ENCODE assay signal across 10 cellular contexts in the genomic region with DNA sequence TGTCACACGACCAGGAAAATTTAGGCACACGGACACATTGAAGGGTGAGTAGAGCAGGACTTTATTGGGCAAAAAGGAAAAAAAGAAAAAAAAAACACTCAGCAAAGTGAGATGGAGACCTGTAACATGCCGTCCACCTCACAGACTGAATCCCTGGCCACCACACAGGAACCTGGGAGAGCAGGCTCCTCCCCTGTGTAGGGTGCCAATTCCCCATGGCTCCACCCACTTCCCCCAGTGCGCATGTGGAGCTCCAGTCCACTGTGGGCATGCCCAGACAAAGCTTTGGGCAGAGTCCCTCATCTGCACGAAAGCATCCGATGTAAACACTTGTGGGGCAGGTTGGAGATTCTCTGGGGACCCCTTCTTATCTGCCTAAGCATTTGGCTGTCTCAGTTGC. TPM values are rescaled to one million over a fixed set of nuclear protein-coding genes. Genes with fewer than 3 reads are reported as not detected.
DNase-seq lines count a peak whose midpoint lies in the region; ATAC-seq, FAIRE-seq and TF ChIP-seq lines count a peak whose summit lies in the region.
"Had no signal": no experiment of that assay in that cellular context is flagged by ENCODE, and none has a peak within 500 bp of the region (broad histone marks: within the 10 kb centered on the region; RNA-seq: fewer than 3 reads in every experiment).

No MANE protein-coding gene starts in this region.

- CTCF ChIA-PET in A673 (lab: Charles Lee): no interaction called here
- CTCF ChIA-PET in endothelial cell of umbilical vein (lab: Charles Lee): no interaction called here

- dilution Hi-C loops in endothelial cell of umbilical vein (cut with MboI; ENCODE audit: extremely low pct_ligation_motif_present, low sequenced_read_pairs): no loop called here

- H3K4me2 ChIP-seq in endothelial cell of umbilical vein (ENCODE audit: insufficient read depth, low read length): no peak overlapping the region

- DNase-seq in A673 (ENCODE audit: low spot score) (peak; percentile 53), GM06990 (ENCODE audit: extremely low read depth, insufficient read length) (peak; percentile 17), NCI-H226 (peak; percentile 19), endothelial cell of umbilical vein (ENCODE audit: low read depth, low spot score) (no peak), GM10266 (ENCODE audit: extremely low spot score) (no peak), cerebellar nuclear complex (lab: John Stamatoyannopoulos, UW) (no peak), foreskin melanocyte (no peak)
- DNase-seq: effector CD4-positive, alpha-beta T cell had no signal

- no peaks in the 10 kb centered on the region for H3K79me2 ChIP-seq in endothelial cell of umbilical vein (ENCODE audit: control insufficient read depth, insufficient read depth, low read length)

- H3K27ac ChIP-seq in A673 (ENCODE audit: low read depth, low read length, poor library complexity, severe bottlenecking): no peak overlapping the region
- no peak overlapping the region for H3K27ac ChIP-seq in endothelial cell of umbilical vein (ENCODE audit: insufficient read depth, low read depth, low read length)

- H4K20me1 ChIP-seq in endothelial cell of umbilical vein (replicated peaks; ENCODE audit: control insufficient read depth, extremely low read depth, insufficient read depth, low read length): no peaks in the 10 kb centered on the region

- no peak overlapping the region for H3K4me3 ChIP-seq in A673 (ENCODE audit: low read depth, low read length, poor library complexity, severe bottlenecking)
- no peak overlapping the region for H3K4me3 ChIP-seq in GM06990 (replicated peaks; ENCODE audit: low read depth, low read length)
- no peak overlapping the region for H3K4me3 ChIP-seq in endothelial cell of umbilical vein (replicated peaks in 1 of 3; ENCODE audit: insufficient read depth in 1 of 3, low read depth in 1 of 3, low read length in 3 of 3)
- H3K4me3 ChIP-seq: lung had no signal

- H3K9ac ChIP-seq in endothelial cell of umbilical vein (replicated peaks; ENCODE audit: extremely low read depth, insufficient read depth, low read length): no peak overlapping the region

- no peak overlapping the region for H2AFZ ChIP-seq in endothelial cell of umbilical vein (ENCODE audit: low read depth, low read length)

- intact Hi-C loops in A673 (cut with micrococcal nuclease; ENCODE audit: unreplicated experiment) (no loop called here), endothelial cell of umbilical vein (cut with micrococcal nuclease) (no loop called here)

- TF ChIP-seq CTCF in A673 (conservative IDR thresholded peaks at IDR 0.05; ENCODE audit: low read depth, low read length): no peak
- TF ChIP-seq CTCF in GM06990 (IDR thresholded peaks at IDR 0.05; ENCODE audit: insufficient read depth, low read length, poor library complexity, severe bottlenecking): no peak
- no peak for TF ChIP-seq CTCF in endothelial cell of umbilical vein (IDR thresholded peaks at IDR 0.05; ENCODE audit: extremely low read depth in 1 of 2, insufficient read depth in 1 of 2, low read depth in 1 of 2, low read length in 2 of 2)
- no peak for TF ChIP-seq CTCF in GM10266 (IDR thresholded peaks at IDR 0.05; ENCODE audit: control insufficient read depth, insufficient read depth, low read depth, missing control alignments)

- H3K36me3 ChIP-seq in A673 (ENCODE audit: insufficient read depth, low read length, poor library complexity, severe bottlenecking) (no peaks in the 10 kb centered on the region), GM06990 (ENCODE audit: control insufficient read depth, insufficient read depth, low read length) (no peaks in the 10 kb centered on the region), endothelial cell of umbilical vein (ENCODE audit: control insufficient read depth in 2 of 2, extremely low read depth in 1 of 2, insufficient read depth in 2 of 2, low read length in 2 of 2) (no peaks in the 10 kb centered on the region)

- BruUV-seq in A673 (replicated peaks; lab: Mats Ljungman, UMichigan) (no TSS peak), endothelial cell of umbilical vein (replicated peaks; lab: Mats Ljungman, UMichigan) (no TSS peak)

- POLR2A ChIA-PET in A673 (lab: Charles Lee; ENCODE audit: low non-redundant PET) (interaction anchor here (0.7 kb wide), 1 partner anchor 631 kb away, joined by 5 read pairs; no protein-coding TSS in a partner anchor), endothelial cell of umbilical vein (lab: Charles Lee) (no interaction called here)

- H3K27me3 ChIP-seq in A673 (replicated peaks; ENCODE audit: insufficient read depth, low read depth, low read length, poor library complexity): no peaks in the 10 kb centered on the region
- no peaks in the 10 kb centered on the region for H3K27me3 ChIP-seq in GM06990 (replicated peaks; ENCODE audit: control insufficient read depth, insufficient read depth, low read length)
- no peaks in the 10 kb centered on the region for H3K27me3 ChIP-seq in endothelial cell of umbilical vein (ENCODE audit: control insufficient read depth in 2 of 2, insufficient read depth in 2 of 2, low read length in 2 of 2)

- no peak for TF ChIP-seq POLR2A in endothelial cell of umbilical vein (IDR thresholded peaks at IDR 0.05; ENCODE audit: low read depth, low read length)

- no peaks in the 10 kb centered on the region for H3K9me1 ChIP-seq in endothelial cell of umbilical vein (replicated peaks; ENCODE audit: control insufficient read depth, extremely low read depth, insufficient read depth, low read length)

- H3K9me3 ChIP-seq in A673 (ENCODE audit: low read depth, low read length, poor library complexity, severe bottlenecking) (no peaks in the 10 kb centered on the region), endothelial cell of umbilical vein (replicated peaks; ENCODE audit: control insufficient read depth, insufficient read depth, low read length) (no peaks in the 10 kb centered on the region)

- peak; percentile 48 for FAIRE-seq in endothelial cell of umbilical vein (lab: Jason Lieb, UNC)

- H3K4me1 ChIP-seq in A673 (ENCODE audit: insufficient read depth, low read length, poor library complexity, severe bottlenecking): peaks cover 11% of the 10 kb centered on the region
- peaks cover 9% of the 10 kb centered on the region for H3K4me1 ChIP-seq in endothelial cell of umbilical vein (ENCODE audit: control insufficient read depth, extremely low read depth, insufficient read depth, low read length)

- no peak for ATAC-seq in GM19328 (IDR thresholded peaks at IDR 0.05; ENCODE audit: unreplicated experiment)

TF ChIP-seq in endothelial cell of umbilical vein, 7 proteins besides CTCF, POLR2A, EP300 and RAD21:
- TF ChIP-seq POLR2AphosphoS5 (IDR thresholded peaks at IDR 0.05; ENCODE audit: insufficient read depth, low read depth, low read length): no peak
- TF ChIP-seq EZH2 (IDR thresholded peaks at IDR 0.05; ENCODE audit: borderline replicate concordance, low read depth, low read length, severe bottlenecking): no peak
- no peak for TF ChIP-seq JUN (IDR thresholded peaks at IDR 0.05; ENCODE audit: borderline replicate concordance, insufficient read depth, insufficient read length, low read depth)
- TF ChIP-seq, protein P1, sequence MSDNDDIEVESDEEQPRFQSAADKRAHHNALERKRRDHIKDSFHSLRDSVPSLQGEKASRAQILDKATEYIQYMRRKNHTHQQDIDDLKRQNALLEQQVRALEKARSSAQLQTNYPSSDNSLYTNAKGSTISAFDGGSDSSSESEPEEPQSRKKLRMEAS (IDR thresholded peaks at IDR 0.05; ENCODE audit: insufficient read depth, insufficient read length): no peak
- TF ChIP-seq MYC (IDR thresholded peaks at IDR 0.05; ENCODE audit: low read depth, low read length): no peak
- TF ChIP-seq FOS (IDR thresholded peaks at IDR 0.05; ENCODE audit: borderline replicate concordance, insufficient read depth, low read length): no peak
- TF ChIP-seq GATA2 (IDR thresholded peaks at IDR 0.05; ENCODE audit: insufficient read depth, insufficient read length, low read depth, low read length): no peak

RNA-seq across cellular contexts. Expression of a gene that starts 23.6 kb away (rescaled TPM):
- total RNA-seq in A673 (2021) (31.4 and 31.6 TPM in 2 replicates), endothelial cell of umbilical vein (23.6 and 26.3 TPM in 2 replicates)
- polyA plus RNA-seq in endothelial cell of umbilical vein: 2.8 and 4.8 TPM in 2 replicates
- polyA plus RNA-seq in endothelial cell of umbilical vein (2011; cell fraction: cytosol; rRNA removed): 3.0 and 3.3 TPM in 2 replicates
- polyA plus RNA-seq in endothelial cell of umbilical vein (2011; cell fraction: nucleus; rRNA removed): 12.1 and 16.7 TPM in 2 replicates
- polyA plus RNA-seq in endothelial cell of umbilical vein (2012): 9.4 and 11.4 TPM in 2 replicates
- polyA minus RNA-seq in endothelial cell of umbilical vein: 4.8 and 6.8 TPM in 2 replicates
- polyA minus RNA-seq in endothelial cell of umbilical vein (2011; cell fraction: cytosol; rRNA and poly(A)+ RNA removed): 4.3 TPM
- polyA minus RNA-seq in endothelial cell of umbilical vein (2011; cell fraction: nucleus; rRNA and poly(A)+ RNA removed): 14.1 and 15.8 TPM in 2 replicates

Comparison
In these comparisons a context has a peak if more than half of its experiments do, and no peak if none do; other contexts are left out.
1. DNase-seq: peak in A673 (single experiment), GM06990 (single experiment) and NCI-H226 (single experiment); none in endothelial cell of umbilical vein (single experiment), GM10266 (single experiment), cerebellar nuclear complex (0 of 2) and foreskin melanocyte (single experiment).